In genomic region chr22:44187652-44188230, GRCh38 we compare ENCODE assay signal across 2 cellular contexts.
TF ChIP-seq lines count a peak whose summit lies in the region.

No MANE protein-coding gene starts in this region.

TF ChIP-seq in H1, 55 proteins besides CTCF, POLR2A, EP300 and RAD21:
- TF ChIP-seq HDAC2 (IDR thresholded peaks at IDR 0.05; ENCODE audit: borderline replicate concordance in 1 of 2, low read depth in 2 of 2, low read length in 2 of 2) = no peak
- TF ChIP-seq USF2 (IDR thresholded peaks at IDR 0.05; ENCODE audit: low read length) = no peak
- TF ChIP-seq CHD2 (IDR thresholded peaks at IDR 0.05; ENCODE audit: low read length) = no peak
- TF ChIP-seq SP2 (IDR thresholded peaks at IDR 0.05; ENCODE audit: low read length) = no peak
- TF ChIP-seq, protein P1, sequence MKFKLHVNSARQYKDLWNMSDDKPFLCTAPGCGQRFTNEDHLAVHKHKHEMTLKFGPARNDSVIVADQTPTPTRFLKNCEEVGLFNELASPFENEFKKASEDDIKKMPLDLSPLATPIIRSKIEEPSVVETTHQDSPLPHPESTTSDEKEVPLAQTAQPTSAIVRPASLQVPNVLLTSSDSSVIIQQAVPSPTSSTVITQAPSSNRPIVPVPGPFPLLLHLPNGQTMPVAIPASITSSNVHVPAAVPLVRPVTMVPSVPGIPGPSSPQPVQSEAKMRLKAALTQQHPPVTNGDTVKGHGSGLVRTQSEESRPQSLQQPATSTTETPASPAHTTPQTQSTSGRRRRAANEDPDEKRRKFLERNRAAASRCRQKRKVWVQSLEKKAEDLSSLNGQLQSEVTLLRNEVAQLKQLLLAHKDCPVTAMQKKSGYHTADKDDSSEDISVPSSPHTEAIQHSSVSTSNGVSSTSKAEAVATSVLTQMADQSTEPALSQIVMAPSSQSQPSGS (IDR thresholded peaks at IDR 0.05; ENCODE audit: low read length) = no peak
- TF ChIP-seq CBX5 (IDR thresholded peaks at IDR 0.05; ENCODE audit: low read depth, low read length) = no peak
- TF ChIP-seq NANOG (IDR thresholded peaks at IDR 0.05; ENCODE audit: insufficient read depth, low read depth, low read length, poor library complexity, severe bottlenecking) = no peak
- no peak for TF ChIP-seq TAF7 (optimal IDR thresholded peaks at IDR 0.05; ENCODE audit: borderline replicate concordance, low read depth, low read length)
- no peak for TF ChIP-seq TCF12 (IDR thresholded peaks at IDR 0.05; ENCODE audit: low read depth, low read length)
- no peak for TF ChIP-seq KDM5A (IDR thresholded peaks at IDR 0.05; ENCODE audit: low read length)
- TF ChIP-seq YY1 (IDR thresholded peaks at IDR 0.05; ENCODE audit: low read depth, low read length) = no peak
- no peak for TF ChIP-seq RNF2 (IDR thresholded peaks at IDR 0.05; ENCODE audit: borderline replicate concordance, low read depth, low read length, missing control alignments, poor library complexity, severe bottlenecking)
- no peak for TF ChIP-seq POU5F1 (IDR thresholded peaks at IDR 0.05; ENCODE audit: low read depth, low read length)
- no peak for TF ChIP-seq CHD1 (IDR thresholded peaks at IDR 0.05; ENCODE audit: low read depth, low read length)

TF ChIP-seq in HEK293T, 16 proteins besides CTCF, POLR2A, EP300 and RAD21:
- TF ChIP-seq SP1 (IDR thresholded peaks at IDR 0.05) (no peak), ELF4 (IDR thresholded peaks at IDR 0.05) (no peak), ARNT (IDR thresholded peaks at IDR 0.05) (no peak), L3MBTL2 (conservative IDR thresholded peaks at IDR 0.05) (no peak), FOXA1 (IDR thresholded peaks at IDR 0.05) (no peak), CTBP1 (IDR thresholded peaks at IDR 0.05; ENCODE audit: borderline replicate concordance) (no peak)
- TF ChIP-seq, protein P2, sequence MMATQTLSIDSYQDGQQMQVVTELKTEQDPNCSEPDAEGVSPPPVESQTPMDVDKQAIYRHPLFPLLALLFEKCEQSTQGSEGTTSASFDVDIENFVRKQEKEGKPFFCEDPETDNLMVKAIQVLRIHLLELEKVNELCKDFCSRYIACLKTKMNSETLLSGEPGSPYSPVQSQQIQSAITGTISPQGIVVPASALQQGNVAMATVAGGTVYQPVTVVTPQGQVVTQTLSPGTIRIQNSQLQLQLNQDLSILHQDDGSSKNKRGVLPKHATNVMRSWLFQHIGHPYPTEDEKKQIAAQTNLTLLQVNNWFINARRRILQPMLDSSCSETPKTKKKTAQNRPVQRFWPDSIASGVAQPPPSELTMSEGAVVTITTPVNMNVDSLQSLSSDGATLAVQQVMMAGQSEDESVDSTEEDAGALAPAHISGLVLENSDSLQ (IDR thresholded peaks at IDR 0.05) = no peak
TF ChIP-seq in HEK293T: peak in this region for 0.
